Comparison of ENCODE assay signal across 18 cellular contexts in the genomic region with DNA sequence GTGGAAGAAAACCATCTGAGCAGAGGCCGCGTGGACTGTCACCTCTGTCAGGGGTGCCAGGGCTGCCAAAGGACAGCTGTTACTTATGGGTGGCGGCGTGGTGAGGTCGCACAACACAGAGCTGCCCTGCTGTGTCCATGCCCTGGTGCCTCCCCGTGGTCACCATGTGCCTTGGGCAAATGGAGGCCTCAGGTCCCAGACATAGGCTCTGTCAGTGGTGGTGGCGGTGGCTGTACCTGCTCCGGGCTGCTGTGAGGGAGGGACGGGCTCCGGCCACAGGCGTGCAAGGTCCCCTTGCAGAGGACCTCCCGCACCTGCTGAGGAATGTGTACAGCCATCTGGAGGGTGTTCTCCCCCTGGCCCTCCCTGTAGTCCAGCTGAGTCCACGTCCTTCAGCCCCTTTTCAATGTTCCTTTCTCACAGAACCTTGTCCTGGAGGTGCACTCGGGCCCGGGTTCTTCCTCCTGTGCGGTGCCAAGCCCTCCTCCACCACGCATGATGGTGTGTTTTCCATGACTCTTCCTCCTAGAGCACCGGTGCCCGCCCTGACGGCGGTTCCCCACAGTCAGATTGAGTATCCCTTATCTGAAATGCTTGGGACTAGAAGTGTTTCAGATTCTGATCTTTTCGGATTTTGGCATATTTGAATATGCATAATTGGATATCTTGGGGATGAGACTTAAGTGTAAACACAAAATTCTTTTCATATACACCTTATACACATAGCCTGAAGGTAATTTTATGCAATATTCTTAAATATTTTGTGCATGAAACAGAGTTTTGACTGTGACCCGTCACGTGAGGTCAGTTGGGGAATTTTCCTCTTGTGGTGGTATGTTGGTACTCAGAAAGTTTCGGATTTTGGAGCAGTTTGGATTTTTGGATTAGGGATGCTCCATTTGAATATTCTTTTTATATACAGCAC.
"Had no signal": no experiment of that assay in that cellular context is flagged by ENCODE, and none has a peak within 500 bp of the region (broad histone marks: within the 10 kb centered on the region; RNA-seq: fewer than 3 reads in every experiment).

No MANE protein-coding gene starts in this region.

- H3K4me1 ChIP-seq: prostate gland had no signal

- H3K27ac Mint-ChIP-seq: activated naive CD8-positive, alpha-beta T cell treated with anti-CD3 and anti-CD28 coated beads, Interleukin-2, amount 10 ng/mL, durations not matched to agents 7 days and 5 days had no signal

- H3K36me3 ChIP-seq: esophagus muscularis mucosa, prostate gland, thoracic aorta had no signal

- FAIRE-seq: bronchial epithelial cell, endometrium, urothelium cell line had no signal

- H3K4me3 Mint-ChIP-seq: activated naive CD8-positive, alpha-beta T cell treated with anti-CD3 and anti-CD28 coated beads, Interleukin-2, amount 10 ng/mL, durations not matched to agents 7 days and 5 days; natural killer cell treated with Interleukin-12 subunit alpha and Interleukin-12 subunit beta and Interleukin-15 and Interleukin-18, amount 100 ng/mL, for 72 hours had no signal

- H3K4me3 ChIP-seq: ascending aorta, esophagus muscularis mucosa, prostate gland, spleen, thoracic aorta had no signal

- H3K27me3 ChIP-seq: ascending aorta, dorsolateral prefrontal cortex, esophagus muscularis mucosa, spleen had no signal

- H3K36me3 Mint-ChIP-seq: natural killer cell treated with Interleukin-12 subunit alpha and Interleukin-12 subunit beta and Interleukin-15 and Interleukin-18, amount 100 ng/mL, for 72 hours had no signal

- H3K27me3 Mint-ChIP-seq: activated naive CD8-positive, alpha-beta T cell treated with anti-CD3 and anti-CD28 coated beads, Interleukin-2, amount 10 ng/mL, durations not matched to agents 7 days and 5 days; natural killer cell treated with Interleukin-12 subunit alpha and Interleukin-12 subunit beta and Interleukin-15 and Interleukin-18, amount 100 ng/mL, for 72 hours; T-cell had no signal

- H3K9me3 ChIP-seq: ascending aorta, esophagus muscularis mucosa, prostate gland, spleen, thoracic aorta had no signal

- H3K9me3 Mint-ChIP-seq: activated naive CD8-positive, alpha-beta T cell treated with anti-CD3 and anti-CD28 coated beads, Interleukin-2, amount 10 ng/mL, durations not matched to agents 7 days and 5 days; natural killer cell treated with Interleukin-12 subunit alpha and Interleukin-12 subunit beta and Interleukin-15 and Interleukin-18, amount 100 ng/mL, for 72 hours; T-cell had no signal

- H3K27ac ChIP-seq: ascending aorta, esophagus muscularis mucosa, prostate gland, spleen, thoracic aorta had no signal

- ATAC-seq: left cardiac atrium, sciatic nerve had no signal

- DNase-seq: activated CD4-positive, alpha-beta T cell treated with anti-CD3 and anti-CD28 coated beads, Interleukin-2, amount 50 U/mL, for 1 hour; activated naive CD8-positive, alpha-beta T cell treated with anti-CD3 and anti-CD28 coated beads, Interleukin-2, amount 10 ng/mL, durations not matched to agents 7 days and 5 days; left cardiac atrium; occipital lobe; spleen; stimulated activated CD4-positive, alpha-beta T cell treated with anti-CD3 and anti-CD28 coated beads, Interleukin-2, amount 100 ng/mL, for 24 hours; stimulated activated naive CD4-positive, alpha-beta T cell treated with Interleukin-2 at 50 U/mL for 16 hours; T-cell had no signal
